In genomic region chr1:67262735-67263134, GRCh38 we compare ENCODE assay signal across 23 cellular contexts. TPM values are rescaled to one million over a fixed set of nuclear protein-coding genes. Genes with fewer than 3 reads are reported as not detected.
DNase-seq lines count a peak whose midpoint lies in the region; ATAC-seq, FAIRE-seq and TF ChIP-seq lines count a peak whose summit lies in the region.
"Had no signal": no experiment of that assay in that cellular context is flagged by ENCODE, and none has a peak within 500 bp of the region (broad histone marks: within the 10 kb centered on the region; RNA-seq: fewer than 3 reads in every experiment).

No MANE protein-coding gene starts in this region.

- no peaks in the 10 kb centered on the region for H3K36me3 ChIP-seq in GM23338 (ENCODE audit: insufficient read depth)

- H3K4me1 ChIP-seq in GM23338 (ENCODE audit: insufficient read depth) = peaks cover 50% of the 10 kb centered on the region

- H3K79me2 ChIP-seq in GM23338 (replicated peaks; ENCODE audit: insufficient read depth) = no peaks in the 10 kb centered on the region

- H3K36me3 Mint-ChIP-seq in stimulated activated naive CD8-positive, alpha-beta T cell treated with anti-CD3 and anti-CD28 coated beads, Interleukin-15, Interleukin-2, amounts not matched to agents 100 ng/mL and 50 ng/mL, for 24 hours (ENCODE audit: low read depth) = no peaks in the 10 kb centered on the region
- no peaks in the 10 kb centered on the region for H3K36me3 Mint-ChIP-seq in GM23338 (ENCODE audit: low read depth)
- peaks cover 17% of the 10 kb centered on the region for H3K36me3 Mint-ChIP-seq in activated T-helper 1 cell treated with anti-CD3 and anti-CD28 coated beads, Interleukin-12 subunit alpha, Interleukin-12 subunit beta, Interleukin-2, Interleukin-4 antibody, amounts not matched to agents 30 ng/mL and 10 ng/mL and 1 ng/mL, durations not matched to agents 14 hours and 24 hours and 36 hours (ENCODE audit: low read depth)
- H3K36me3 Mint-ChIP-seq: CD8-positive, alpha-beta T cell had no signal

- no peak for DNase-seq in stimulated activated naive CD8-positive, alpha-beta T cell treated with anti-CD3 and anti-CD28 coated beads, Interleukin-15, amount 100 ng/mL, for 72 hours
- DNase-seq in GM23338 (ENCODE audit: low spot score) (no peak), D721Med (ENCODE audit: insufficient read length, low spot score) (no peak), iPS-NIHi7 (ENCODE audit: extremely low spot score) (no peak)
- DNase-seq in activated T-helper 1 cell treated with anti-CD3 and anti-CD28 coated beads, Interleukin-12 subunit alpha, Interleukin-12 subunit beta, Interleukin-2, Interleukin-4 antibody, amounts not matched to agents 30 ng/mL and 10 ng/mL and 1 ng/mL, durations not matched to agents 14 hours and 24 hours and 36 hours (ENCODE audit: low spot score) = no peak
- DNase-seq: AML-193; Calu3; CD8-positive, alpha-beta T cell; DMS 273 treated with DMSO at 0.1 percent for 48 hours; DMS53; DND-41; EL; GM23248; H7; HFFc6 had no signal

- peak overlapping the region; percentile 39; the same call in 1 of the 2 replicates for H3K4me2 ChIP-seq in GM23338

- H3K27ac Mint-ChIP-seq in stimulated activated naive CD8-positive, alpha-beta T cell treated with anti-CD3 and anti-CD28 coated beads, Interleukin-15, Interleukin-2, amounts not matched to agents 100 ng/mL and 50 ng/mL, for 24 hours = peak overlapping the region; percentile 9
- H3K27ac Mint-ChIP-seq in stimulated activated naive CD8-positive, alpha-beta T cell treated with anti-CD3 and anti-CD28 coated beads, Interleukin-15, amount 100 ng/mL, for 72 hours = peak overlapping the region in 1 of 2 donors; percentile 52
- 0 out of 2 replicates have a peak overlapping the region, but pooled peaks have one; percentile 1 for H3K27ac Mint-ChIP-seq in GM23338
- H3K27ac Mint-ChIP-seq in activated T-helper 1 cell treated with anti-CD3 and anti-CD28 coated beads, Interleukin-12 subunit alpha, Interleukin-12 subunit beta, Interleukin-2, Interleukin-4 antibody, amounts not matched to agents 30 ng/mL and 10 ng/mL and 1 ng/mL, durations not matched to agents 14 hours and 24 hours and 36 hours = peak overlapping the region; percentile 3
- H3K27ac Mint-ChIP-seq: CD8-positive, alpha-beta T cell; HFFc6 had no signal

- H3K9me3 Mint-ChIP-seq in stimulated activated naive CD8-positive, alpha-beta T cell treated with anti-CD3 and anti-CD28 coated beads, Interleukin-15, Interleukin-2, amounts not matched to agents 100 ng/mL and 50 ng/mL, for 24 hours = no peaks in the 10 kb centered on the region
- H3K9me3 Mint-ChIP-seq in stimulated activated naive CD8-positive, alpha-beta T cell treated with anti-CD3 and anti-CD28 coated beads, Interleukin-15, amount 100 ng/mL, for 72 hours = no peaks in the 10 kb centered on the region
- no peaks in the 10 kb centered on the region for H3K9me3 Mint-ChIP-seq in GM23338
- H3K9me3 Mint-ChIP-seq in activated T-helper 1 cell treated with anti-CD3 and anti-CD28 coated beads, Interleukin-12 subunit alpha, Interleukin-12 subunit beta, Interleukin-2, Interleukin-4 antibody, amounts not matched to agents 30 ng/mL and 10 ng/mL and 1 ng/mL, durations not matched to agents 14 hours and 24 hours and 36 hours = no peaks in the 10 kb centered on the region
- H3K9me3 Mint-ChIP-seq: CD8-positive, alpha-beta T cell; HFFc6 had no signal

- H3K4me1 Mint-ChIP-seq in stimulated activated naive CD8-positive, alpha-beta T cell treated with anti-CD3 and anti-CD28 coated beads, Interleukin-15, Interleukin-2, amounts not matched to agents 100 ng/mL and 50 ng/mL, for 24 hours (ENCODE audit: low read depth) = peaks cover 39% of the 10 kb centered on the region
- H3K4me1 Mint-ChIP-seq in stimulated activated naive CD8-positive, alpha-beta T cell treated with anti-CD3 and anti-CD28 coated beads, Interleukin-15, amount 100 ng/mL, for 72 hours = peaks cover 29% of the 10 kb centered on the region
- H3K4me1 Mint-ChIP-seq in GM23338 = peaks cover 50% of the 10 kb centered on the region
- H3K4me1 Mint-ChIP-seq in activated T-helper 1 cell treated with anti-CD3 and anti-CD28 coated beads, Interleukin-12 subunit alpha, Interleukin-12 subunit beta, Interleukin-2, Interleukin-4 antibody, amounts not matched to agents 30 ng/mL and 10 ng/mL and 1 ng/mL, durations not matched to agents 14 hours and 24 hours and 36 hours (ENCODE audit: low read depth) = peaks cover 56% of the 10 kb centered on the region

- H4K20me1 ChIP-seq in GM23338 (replicated peaks; ENCODE audit: insufficient read depth) = no peaks in the 10 kb centered on the region

- no peaks in the 10 kb centered on the region for H3F3A ChIP-seq in GM23338 (replicated peaks; ENCODE audit: low read depth)

- H3K27me3 ChIP-seq in GM23338 (ENCODE audit: insufficient read depth) = no peaks in the 10 kb centered on the region

- H3K27ac ChIP-seq in GM23338 (ENCODE audit: low read depth) = no peak overlapping the region
- H3K27ac ChIP-seq: GM23248 had no signal

- peak overlapping the region; percentile 64 for H2AFZ ChIP-seq in GM23338
- H2AFZ ChIP-seq: GM23248 had no signal

- no peak overlapping the region for H3K4me3 Mint-ChIP-seq in stimulated activated naive CD8-positive, alpha-beta T cell treated with anti-CD3 and anti-CD28 coated beads, Interleukin-15, Interleukin-2, amounts not matched to agents 100 ng/mL and 50 ng/mL, for 24 hours
- H3K4me3 Mint-ChIP-seq in stimulated activated naive CD8-positive, alpha-beta T cell treated with anti-CD3 and anti-CD28 coated beads, Interleukin-15, amount 100 ng/mL, for 72 hours = no peak overlapping the region
- no peak overlapping the region for H3K4me3 Mint-ChIP-seq in GM23338
- no peak overlapping the region for H3K4me3 Mint-ChIP-seq in activated T-helper 1 cell treated with anti-CD3 and anti-CD28 coated beads, Interleukin-12 subunit alpha, Interleukin-12 subunit beta, Interleukin-2, Interleukin-4 antibody, amounts not matched to agents 30 ng/mL and 10 ng/mL and 1 ng/mL, durations not matched to agents 14 hours and 24 hours and 36 hours
- H3K4me3 Mint-ChIP-seq: CD8-positive, alpha-beta T cell; HFFc6 had no signal

- no peak for TF ChIP-seq CTCF in GM23338 (conservative IDR thresholded peaks at IDR 0.05; ENCODE audit: low read depth in 2 of 2)
- TF ChIP-seq CTCF in D721Med (IDR thresholded peaks at IDR 0.05; ENCODE audit: insufficient read depth, missing control alignments) = no peak

- H3K4me3 ChIP-seq in GM23338 = no peak overlapping the region
- H3K4me3 ChIP-seq: GM12878, GM23248 had no signal

- intact Hi-C loops in activated T-helper 1 cell treated with anti-CD3 and anti-CD28 coated beads, Interleukin-12 subunit alpha, Interleukin-12 subunit beta, Interleukin-2, Interleukin-4 antibody, amounts not matched to agents 30 ng/mL and 10 ng/mL and 1 ng/mL, durations not matched to agents 14 hours and 24 hours and 36 hours (cut with micrococcal nuclease) = loop anchor here (1.0 kb wide), 1 partner anchor 8 kb away; no protein-coding TSS in a partner anchor

- no peak for FAIRE-seq in D721Med (lab: Jason Lieb, UNC)
- FAIRE-seq: A204.1, GM12878, GM19239 had no signal

- no peaks in the 10 kb centered on the region for H3K9me2 ChIP-seq in GM23338 (ENCODE audit: insufficient read depth)

- ATAC-seq in stimulated activated naive CD8-positive, alpha-beta T cell treated with anti-CD3 and anti-CD28 coated beads, Interleukin-15, amount 100 ng/mL, for 72 hours = no peak
- ATAC-seq in GM23338 = no peak
- ATAC-seq in HG02852 (IDR thresholded peaks at IDR 0.05; ENCODE audit: unreplicated experiment) = no peak
- ATAC-seq: CD8-positive, alpha-beta T cell; GM12878; HCT116 had no signal

- H3K27me3 Mint-ChIP-seq in stimulated activated naive CD8-positive, alpha-beta T cell treated with anti-CD3 and anti-CD28 coated beads, Interleukin-15, Interleukin-2, amounts not matched to agents 100 ng/mL and 50 ng/mL, for 24 hours = no peaks in the 10 kb centered on the region
- H3K27me3 Mint-ChIP-seq in stimulated activated naive CD8-positive, alpha-beta T cell treated with anti-CD3 and anti-CD28 coated beads, Interleukin-15, amount 100 ng/mL, for 72 hours = no peaks in the 10 kb centered on the region
- peaks cover 4% of the 10 kb centered on the region for H3K27me3 Mint-ChIP-seq in GM23338 (ENCODE audit: insufficient read depth, low read depth, poor library complexity)
- no peaks in the 10 kb centered on the region for H3K27me3 Mint-ChIP-seq in activated T-helper 1 cell treated with anti-CD3 and anti-CD28 coated beads, Interleukin-12 subunit alpha, Interleukin-12 subunit beta, Interleukin-2, Interleukin-4 antibody, amounts not matched to agents 30 ng/mL and 10 ng/mL and 1 ng/mL, durations not matched to agents 14 hours and 24 hours and 36 hours (ENCODE audit: insufficient read depth)

TF ChIP-seq in GM23338, 12 proteins besides CTCF, POLR2A, EP300 and RAD21 (continues in another document):
- TF ChIP-seq NANOG (IDR thresholded peaks at IDR 0.05; ENCODE audit: borderline replicate concordance) = no peak
- no peak for TF ChIP-seq ETS1 (IDR thresholded peaks at IDR 0.05)
- no peak for TF ChIP-seq CREB1 (CRISPR knock-in tag; IDR thresholded peaks at IDR 0.05; ENCODE audit: low read depth)
- TF ChIP-seq EZH2phosphoT487 (IDR thresholded peaks at IDR 0.05; ENCODE audit: unreplicated experiment) = no peak
- TF ChIP-seq ZNF114 (CRISPR knock-in tag; IDR thresholded peaks at IDR 0.05) = no peak

RNA-seq across cellular contexts. Expression of gene IL12RB2, which starts 44.9 kb away (rescaled TPM):
- 0.31 and 1.7 TPM in 2 replicates for total RNA-seq in GM23338 (2014; rRNA removed; shearing (Covaris generic))
- 0.43 and 0.79 TPM in 2 replicates for polyA plus RNA-seq in GM23338 (2016; fragmentation: Nextera tagmentation; extraction: Ambion mirVana)
- 218 and 221 TPM in 2 replicates for total RNA-seq in activated T-helper 1 cell treated with anti-CD3 and anti-CD28 coated beads, Interleukin-12 subunit alpha, Interleukin-12 subunit beta, Interleukin-2, Interleukin-4 antibody, amounts not matched to agents 30 ng/mL and 10 ng/mL and 1 ng/mL, durations not matched to agents 14 hours and 24 hours and 36 hours
- total RNA-seq: Calu3, G401, GM23248, HFFc6 had no signal
- polyA plus RNA-seq: BJ had no signal

Comparison
In these comparisons a context has a peak if more than half of its experiments do, and no peak if none do; other contexts are left out.
1. RNA of gene IL12RB2, which starts 44.9 kb away (total RNA-seq): 218 to 221 TPM in activated T-helper 1 cell treated with anti-CD3 and anti-CD28 coated beads, Interleukin-12 subunit alpha, Interleukin-12 subunit beta, Interleukin-2, Interleukin-4 antibody, amounts not matched to agents 30 ng/mL and 10 ng/mL and 1 ng/mL, durations not matched to agents 14 hours and 24 hours and 36 hours; 0.31 to 1.7 TPM in GM23338; every median in the first group is over 10 times any median in the second.